1 cellular context compared by ENCODE assay signal in genomic region chr15:95894407-95894956, GRCh38.
TF ChIP-seq lines count a peak whose summit lies in the region.

No MANE protein-coding gene starts in this region.

TF ChIP-seq in A549, 52 proteins besides CTCF, POLR2A, EP300 and RAD21 (continued from another document):
- TF ChIP-seq FOXS1 (CRISPR knock-in tag; IDR thresholded peaks at IDR 0.05) (no peak), ELK1 (IDR thresholded peaks at IDR 0.05; ENCODE audit: low read depth, low read length) (no peak)
